Comparison of ENCODE assay signal across 7 cellular contexts in genomic region chr16:85393674-85394510, GRCh38.
DNase-seq lines count a peak whose midpoint lies in the region; ATAC-seq and TF ChIP-seq lines count a peak whose summit lies in the region.

No MANE protein-coding gene starts in this region.

- no peaks in the 10 kb centered on the region for H3K79me2 ChIP-seq in smooth muscle cell (ENCODE audit: low read depth)

- no peak overlapping the region for H3K4me3 ChIP-seq in Peyer's patch
- no peak overlapping the region for H3K4me3 ChIP-seq in smooth muscle cell

- H3K27ac ChIP-seq in Peyer's patch: no peak overlapping the region
- peak overlapping the region; percentile 44 for H3K27ac ChIP-seq in smooth muscle cell (ENCODE audit: low read depth)

- TF ChIP-seq CTCF in Peyer's patch (IDR thresholded peaks at IDR 0.05) (peak; percentile 48 to 90 (median 80)), smooth muscle cell (IDR thresholded peaks at IDR 0.05; ENCODE audit: borderline replicate concordance, insufficient read depth, poor library complexity, severe bottlenecking) (peak; percentile 97)

- no peaks in the 10 kb centered on the region for H4K20me1 ChIP-seq in smooth muscle cell (ENCODE audit: low read depth)

- intact Hi-C loops in cardiac septum (cut with DNase I): loop anchor here (2.0 to 10.0 kb wide), 4 partner anchors 72 to 279 kb away; partner anchors contain the start of gene CIBAR2

- H3K4me2 ChIP-seq in smooth muscle cell: peak overlapping the region; percentile 76

- DNase-seq in GM19240 (ENCODE audit: insufficient read length, low spot score) (peak; percentile 93), Peyer's patch (peak; percentile 37 to 79 (median 73)), cardiac septum (ENCODE audit: low spot score) (peak; percentile 83), smooth muscle cell (lab: John Stamatoyannopoulos, UW; ENCODE audit: unreplicated experiment) (peak; percentile 61), NCI-H187 (lab: John Stamatoyannopoulos, UW) (no peak)
- peak; percentile 88 for DNase-seq in activated effector memory CD4-positive, alpha-beta T cell treated with anti-CD3 and anti-CD28 coated beads, Interleukin-2, amount 50 U/mL, for 16 hours

- no peak for TF ChIP-seq POLR2A in Peyer's patch (IDR thresholded peaks at IDR 0.05)

- H3F3A ChIP-seq in smooth muscle cell (ENCODE audit: low read depth): no peaks in the 10 kb centered on the region

- WGBS in smooth muscle cell (ENCODE audit: low lambda C conversion rate): 30% methylated on average over 30 of the region's 37 CpGs

- ATAC-seq in HG03521 (IDR thresholded peaks at IDR 0.05; ENCODE audit: unreplicated experiment): no peak

- H3K36me3 ChIP-seq in Peyer's patch: no peaks in the 10 kb centered on the region
- no peaks in the 10 kb centered on the region for H3K36me3 ChIP-seq in smooth muscle cell (ENCODE audit: low read depth)

- H3K4me1 ChIP-seq in Peyer's patch (peaks cover 0 to 62% (median 2%) of the 10 kb centered on the region in 4 donors), smooth muscle cell (ENCODE audit: low read depth) (peaks cover 4% of the 10 kb centered on the region)

- no peak overlapping the region for H2AFZ ChIP-seq in smooth muscle cell (ENCODE audit: low read depth)

- H3K9ac ChIP-seq in smooth muscle cell (ENCODE audit: low read depth): no peak overlapping the region

- H3K9me3 ChIP-seq in Peyer's patch (no peaks in the 10 kb centered on the region), smooth muscle cell (replicated peaks; ENCODE audit: low read depth) (no peaks in the 10 kb centered on the region)

- H3K27me3 ChIP-seq in Peyer's patch (no peaks in the 10 kb centered on the region), smooth muscle cell (ENCODE audit: low read depth) (no peaks in the 10 kb centered on the region)

Comparison
In these comparisons a context has a peak if more than half of its experiments do, and no peak if none do; other contexts are left out.
1. DNase-seq: peak in GM19240 (single experiment), Peyer's patch (3 of 3), activated effector memory CD4-positive, alpha-beta T cell treated with anti-CD3 and anti-CD28 coated beads, Interleukin-2, amount 50 U/mL, for 16 hours (single experiment), cardiac septum (single experiment) and smooth muscle cell (single experiment); none in NCI-H187 (0 of 2).